Comparison of ENCODE assay signal across 8 cellular contexts in genomic region chr1:56578963-56579875, GRCh38. TPM values are rescaled to one million over a fixed set of nuclear protein-coding genes. Genes with fewer than 3 reads are reported as not detected.
DNase-seq lines count a peak whose midpoint lies in the region; ATAC-seq lines count a peak whose summit lies in the region.

TSS of gene PLPP3 (minus strand) at chr1:56579563. CDS start at chr1:56579016, 547 bp downstream.

- ATAC-seq in GM21737 (IDR thresholded peaks at IDR 0.05; ENCODE audit: unreplicated experiment): no peak

- peak within 1 kb of the TSS; percentile 66 for H2AFZ ChIP-seq in neuron (ENCODE audit: low read depth, low read length)

- peak within 1 kb of the TSS; percentile 68 for H3K27ac ChIP-seq in adipose tissue (ENCODE audit: low read depth, low read length)

- peaks cover under 1% of the 10 kb centered on the region for H3K9me3 ChIP-seq in neuron (ENCODE audit: low read length)

- no peaks in the 10 kb centered on the region; the same call in 1 of the 2 replicates for H3K27me3 ChIP-seq in H7 (ENCODE audit: control insufficient read depth, insufficient read depth, low read length)
- H3K27me3 ChIP-seq in neuron (ENCODE audit: insufficient read depth, low read length): no peaks in the 10 kb centered on the region

- peak; percentile 89 for DNase-seq in Caki2 (ENCODE audit: low read depth)
- DNase-seq in H7: peak; percentile 86
- peak; percentile 87 for DNase-seq in NCI-H510A treated with DMSO at 0.1 percent for 48 hours (lab: John Stamatoyannopoulos, UW)
- DNase-seq in head of caudate nucleus: peak; percentile 66 to 92 (median 82)
- DNase-seq in stimulated activated CD4-positive, alpha-beta T cell treated with anti-CD3 and anti-CD28 coated beads, Interleukin-4, amount 100 ng/mL, for 4 hours: no peak

- H3K36me3 ChIP-seq in H7 (replicated peaks; ENCODE audit: control insufficient read depth, insufficient read depth, low read length): no peaks in the 10 kb centered on the region; the same call in 1 of the 2 replicates
- H3K36me3 ChIP-seq in neuron (ENCODE audit: insufficient read depth, low read length): no peaks in the 10 kb centered on the region

- peak within 1 kb of the TSS; percentile 97 for H3K4me3 ChIP-seq in H7 (ENCODE audit: insufficient read depth, low read depth, low read length)
- peak within 1 kb of the TSS; percentile 74 for H3K4me3 ChIP-seq in neuron (ENCODE audit: low read length)

- WGBS in adipose tissue, 3 donors: 0% methylated on average over 50 to 62 of the region's 62 CpGs

- in situ Hi-C loops in Caki2 (cut with HindIII; ENCODE audit: low pct_unique_long_range_greater_than_20kb, low sequenced_read_pairs): no loop called here

- intact Hi-C loops in head of caudate nucleus (cut with DNase I): loop anchor here (5.0 to 10.0 kb wide), 2 partner anchors 104 to 142 kb away; no protein-coding TSS in a partner anchor

- peaks cover 32% of the 10 kb centered on the region for H3K4me1 ChIP-seq in neuron (ENCODE audit: insufficient read depth, low read length)

RNA-seq across cellular contexts. Expression of gene PLPP3, which starts in this region (rescaled TPM):
- total RNA-seq in Caki2 (2014; rRNA removed; shearing (Covaris generic); ENCODE audit: low replicate concordance): 3.5 and 4.1 TPM in 2 replicates
- 33.8 and 45.2 TPM in 2 replicates for total RNA-seq in H7 (2014; rRNA removed; shearing (Covaris generic))
- polyA plus RNA-seq in adipose tissue: 100 to 1,000 TPM in 1 of 3 donors, 10 to 100 TPM in 2; 24.1 to 174 (median 93.5) TPM

Comparison
In these comparisons a context has a peak if more than half of its experiments do, and no peak if none do; other contexts are left out.
1. DNase-seq: peak in Caki2 (single experiment), H7 (single experiment), NCI-H510A treated with DMSO at 0.1 percent for 48 hours (single experiment) and head of caudate nucleus (42 of 42); none in stimulated activated CD4-positive, alpha-beta T cell treated with anti-CD3 and anti-CD28 coated beads, Interleukin-4, amount 100 ng/mL, for 4 hours (0 of 2).